In the genomic region with DNA sequence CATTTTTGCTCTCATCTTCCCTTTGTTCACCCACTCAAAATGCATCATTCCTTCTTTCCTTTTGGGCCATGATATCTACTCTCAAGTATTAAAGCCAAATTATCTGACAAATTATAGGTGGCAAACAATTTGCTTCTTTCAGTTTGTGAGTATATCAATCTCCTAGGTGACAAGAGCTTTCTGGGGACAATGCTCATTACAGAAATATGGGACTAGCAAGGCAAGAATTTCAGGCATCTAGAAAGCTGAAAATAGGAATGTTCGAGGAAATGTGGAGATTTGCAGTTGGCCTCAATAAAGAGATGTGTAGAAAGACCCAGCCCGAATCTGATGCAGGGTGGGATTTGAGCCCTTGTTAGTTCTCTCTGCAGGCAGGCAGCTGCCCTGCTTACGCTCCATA, we compare ENCODE assay signal across 24 cellular contexts.
A peak's percentile ranks its signal among the peaks of the same experiment; 100 is the strongest.
DNase-seq lines count a peak whose midpoint lies in the region; ATAC-seq and TF ChIP-seq lines count a peak whose summit lies in the region.
"Had no signal": no experiment of that assay in that cellular context is flagged by ENCODE, and none has a peak within 500 bp of the region (broad histone marks: within the 10 kb centered on the region; RNA-seq: fewer than 3 reads in every experiment).

No MANE protein-coding gene starts in this region.

- H3K27ac Mint-ChIP-seq in HFFc6: no peak overlapping the region
- H3K27ac Mint-ChIP-seq: CD14-positive monocyte; CD8-positive, alpha-beta memory T cell had no signal

- no peaks in the 10 kb centered on the region for H3K9me3 ChIP-seq in tibial nerve

- no peaks in the 10 kb centered on the region for H3K27me3 ChIP-seq in tibial nerve
- H3K27me3 ChIP-seq: BE2C had no signal

- peaks cover 51% of the 10 kb centered on the region for H3K4me1 Mint-ChIP-seq in HFFc6 (ENCODE audit: low read depth)

- intact Hi-C loops in Right ventricle myocardium superior (cut with DNase I): no loop called here

- no peak for ATAC-seq in Right ventricle myocardium superior (ENCODE audit: poor library complexity)
- no peak for ATAC-seq in GM18498 (IDR thresholded peaks at IDR 0.05; ENCODE audit: unreplicated experiment)

- H3K36me3 ChIP-seq in tibial nerve: no peaks in the 10 kb centered on the region
- H3K36me3 ChIP-seq: BE2C had no signal

- H3K4me3 Mint-ChIP-seq in HFFc6: no peak overlapping the region
- H3K4me3 Mint-ChIP-seq: CD14-positive monocyte; CD8-positive, alpha-beta memory T cell had no signal

- WGBS in tibial nerve, 2 donors: 51 to 57% methylated on average over 3 of the region's 3 CpGs

- H3K36me3 Mint-ChIP-seq in HFFc6 (ENCODE audit: low read depth): no peaks in the 10 kb centered on the region
- H3K36me3 Mint-ChIP-seq: CD14-positive monocyte had no signal

- no peak overlapping the region for H3K27ac ChIP-seq in tibial nerve

- no peak overlapping the region for H3K4me3 ChIP-seq in tibial nerve

- peaks cover 0 to 7% (median 0%) of the 10 kb centered on the region in 4 donors for H3K4me1 ChIP-seq in tibial nerve

- no peak for TF ChIP-seq EP300 in tibial nerve (IDR thresholded peaks at IDR 0.05)

- TF ChIP-seq CTCF in HFFc6 (IDR thresholded peaks at IDR 0.05) (no peak), tibial nerve (IDR thresholded peaks at IDR 0.05) (no peak)

- H3K9me3 Mint-ChIP-seq in HFFc6: no peaks in the 10 kb centered on the region

- TF ChIP-seq POLR2A in tibial nerve (IDR thresholded peaks at IDR 0.05): no peak

- H3K27me3 Mint-ChIP-seq in HFFc6 (ENCODE audit: insufficient read depth): no peaks in the 10 kb centered on the region

- peak; percentile 29 for DNase-seq in AG20443 (ENCODE audit: low spot score)
- peak; percentile 17 for DNase-seq in HFFc6
- DNase-seq in dedifferentiated amniotic fluid mesenchymal stem cell (ENCODE audit: extremely low spot score): peak; percentile 26
- no peak for DNase-seq in Right ventricle myocardium superior
- no peak for DNase-seq in tibial nerve (ENCODE audit: low spot score in 2 of 2)
- DNase-seq in DMS53 treated with DMSO at 0.1 percent for 48 hours (lab: John Stamatoyannopoulos, UW; ENCODE audit: unreplicated experiment): no peak
- DNase-seq: BE2C; CD8-positive, alpha-beta memory T cell; DMS 273 treated with DMSO at 0.1 percent for 48 hours; DMS79 treated with DMSO at 0.1 percent for 48 hours; HCEC 1CT; Karpas-422; NCI-H1092; NCI-H1417 treated with DMSO at 0.1 percent for 48 hours; NCI-H1694 treated with DMSO at 0.1 percent for 48 hours; NCI-H2081; NCI-H2171; NCI-H226; NCI-H510A; NCI-H69; RPMI8226; SHP77 had no signal

Comparison
In these comparisons a context has a peak if more than half of its experiments do, and no peak if none do; other contexts are left out.
1. DNase-seq: peak in AG20443 (single experiment), HFFc6 (single experiment) and dedifferentiated amniotic fluid mesenchymal stem cell (single experiment); none in Right ventricle myocardium superior (single experiment), tibial nerve (0 of 2) and DMS53 treated with DMSO at 0.1 percent for 48 hours (single experiment).